In genomic region chr6:150867117-150867516, GRCh38 we compare ENCODE assay signal across 8 cellular contexts. TPM values are rescaled to one million over a fixed set of nuclear protein-coding genes. Genes with fewer than 3 reads are reported as not detected.
A peak's percentile ranks its signal among the peaks of the same experiment; 100 is the strongest.
DNase-seq lines count a peak whose midpoint lies in the region; ATAC-seq and TF ChIP-seq lines count a peak whose summit lies in the region.

No MANE protein-coding gene starts in this region.

- H3K4me1 Mint-ChIP-seq in activated T-cell treated with anti-CD3 and anti-CD28 coated beads, Interleukin-2, amount 50 U/mL, for 72 hours (ENCODE audit: low read depth), result peaks cover 54% of the 10 kb centered on the region
- peaks cover 9% of the 10 kb centered on the region for H3K4me1 Mint-ChIP-seq in type B pancreatic cell (ENCODE audit: unreplicated experiment)

- 84% methylated on average over 13 of the region's 13 CpGs for WGBS in liver

- no peaks in the 10 kb centered on the region for H3K27me3 ChIP-seq in liver (ENCODE audit: control insufficient read depth in 4 of 4, insufficient read depth in 4 of 4, low read length in 3 of 4)

- H3K4me1 ChIP-seq in liver (ENCODE audit: control insufficient read depth in 4 of 4, insufficient read depth in 4 of 4, low read length in 3 of 4), result peaks cover 0 to 8% (median 3%) of the 10 kb centered on the region in 4 donors

- DNase-seq in activated T-cell treated with anti-CD3 and anti-CD28 coated beads, Interleukin-2, amount 50 U/mL, for 72 hours, result no peak
- no peak for DNase-seq in activated T-cell treated with anti-CD3 and anti-CD28 coated beads, Interleukin-2, amount 50 U/mL, for 48 hours
- DNase-seq in type B pancreatic cell (ENCODE audit: extremely low spot score, unreplicated experiment), result no peak
- DNase-seq in GM13977 (ENCODE audit: low spot score), result no peak
- DNase-seq in NOMO-1 treated with DMSO at 0.1 percent for 48 hours (lab: John Stamatoyannopoulos, UW; ENCODE audit: unreplicated experiment), result no peak
- no peak for DNase-seq in NCI-H524 (lab: John Stamatoyannopoulos, UW)

- H3K9ac ChIP-seq in liver (ENCODE audit: low read depth in 1 of 2, low read length in 2 of 2), result peak overlapping the region in 1 of 2 donors; percentile 31

- no peaks in the 10 kb centered on the region for H3K9me3 ChIP-seq in liver (ENCODE audit: control insufficient read depth in 4 of 4, low read length in 3 of 4)

- no peak for TF ChIP-seq RAD21 in liver (IDR thresholded peaks at IDR 0.05)

- H3K27me3 Mint-ChIP-seq in activated T-cell treated with anti-CD3 and anti-CD28 coated beads, Interleukin-2, amount 50 U/mL, for 72 hours (ENCODE audit: low read depth), result peaks cover 18% of the 10 kb centered on the region
- H3K27me3 Mint-ChIP-seq in type B pancreatic cell, result peaks cover 3% of the 10 kb centered on the region

- TF ChIP-seq CTCF in liver (IDR thresholded peaks at IDR 0.05; ENCODE audit: low read depth, low read length, missing input control) (no peak), type B pancreatic cell (conservative IDR thresholded peaks at IDR 0.05) (no peak), GM13977 (IDR thresholded peaks at IDR 0.05; ENCODE audit: extremely low read depth, insufficient read depth, missing control alignments) (no peak)

- in situ Hi-C loops in GM13977 (cut with MboI; ENCODE audit: low pct_unique_long_range_greater_than_20kb, low sequenced_read_pairs, unreplicated experiment), result no loop called here

- no peak for ATAC-seq in activated T-cell treated with anti-CD3 and anti-CD28 coated beads, Interleukin-2, amount 50 U/mL, for 72 hours (replicated peaks in 1 of 2)

- H3K36me3 Mint-ChIP-seq in activated T-cell treated with anti-CD3 and anti-CD28 coated beads, Interleukin-2, amount 50 U/mL, for 72 hours (ENCODE audit: insufficient read depth in 2 of 2), result peaks cover 2 to 10% of the 10 kb centered on the region in 2 donors
- H3K36me3 Mint-ChIP-seq in type B pancreatic cell, result peaks cover under 1% of the 10 kb centered on the region

- H3K4me3 ChIP-seq in liver (ENCODE audit: low read depth in 1 of 3, low read length in 3 of 3), result peak overlapping the region in 2 of 3 donors; percentile 50 to 62

- H3K27ac ChIP-seq in angular gyrus (ENCODE audit: low read depth, low read length) (peak overlapping the region; percentile 60), liver (ENCODE audit: low read depth in 1 of 2, low read length in 2 of 2) (peak overlapping the region; percentile 44 to 85)

- H3K9me3 Mint-ChIP-seq in activated T-cell treated with anti-CD3 and anti-CD28 coated beads, Interleukin-2, amount 50 U/mL, for 72 hours, result no peaks in the 10 kb centered on the region
- H3K9me3 Mint-ChIP-seq in type B pancreatic cell, result no peaks in the 10 kb centered on the region

- no peaks in the 10 kb centered on the region for H3K36me3 ChIP-seq in liver (ENCODE audit: control insufficient read depth in 4 of 4, insufficient read depth in 3 of 4, low read depth in 1 of 4, low read length in 3 of 4)

- H3K27ac Mint-ChIP-seq in activated T-cell treated with anti-CD3 and anti-CD28 coated beads, Interleukin-2, amount 50 U/mL, for 72 hours, result peak overlapping the region; percentile 94
- H3K27ac Mint-ChIP-seq in type B pancreatic cell, result peak overlapping the region; percentile 92

- peak overlapping the region; percentile 97 for H3K4me3 Mint-ChIP-seq in activated T-cell treated with anti-CD3 and anti-CD28 coated beads, Interleukin-2, amount 50 U/mL, for 72 hours
- H3K4me3 Mint-ChIP-seq in type B pancreatic cell, result peak overlapping the region; percentile 95

TF ChIP-seq in liver, 16 proteins besides CTCF, POLR2A, EP300 and RAD21:
- TF ChIP-seq SP1 (IDR thresholded peaks at IDR 0.05) (no peak), JUND (IDR thresholded peaks at IDR 0.05) (no peak), NR2F2 (IDR thresholded peaks at IDR 0.05) (no peak), RXRA (IDR thresholded peaks at IDR 0.05) (no peak), HNF4G (IDR thresholded peaks at IDR 0.05) (no peak), GABPA (IDR thresholded peaks at IDR 0.05 in 1 of 2, conservative IDR thresholded peaks at IDR 0.05 in 1 of 2) (no peak), ZBTB33 (IDR thresholded peaks at IDR 0.05) (no peak)

RNA-seq across cellular contexts. Expression of gene MTHFD1L, which starts 1.6 kb away (rescaled TPM):
- total RNA-seq in activated T-cell treated with anti-CD3 and anti-CD28 coated beads, Interleukin-2, amount 50 U/mL, for 72 hours, result 100 to 1,000 TPM; 138 to 155 TPM
- total RNA-seq in liver (1 to 10 TPM; 3.5 to 7.7 TPM), type B pancreatic cell (ENCODE audit: low replicate concordance) (25.3 and 28.1 TPM in 2 replicates)
- 1 to 10 TPM; 2.0 to 2.1 TPM for polyA plus RNA-seq in liver
